In genomic region chr6:56909115-56909907, GRCh38 we compare ENCODE assay signal across 31 cellular contexts. TPM values are rescaled to one million over a fixed set of nuclear protein-coding genes. Genes with fewer than 3 reads are reported as not detected.
DNase-seq lines count a peak whose midpoint lies in the region; ATAC-seq and TF ChIP-seq lines count a peak whose summit lies in the region.
"Had no signal": no experiment of that assay in that cellular context is flagged by ENCODE, and none has a peak within 500 bp of the region (broad histone marks: within the 10 kb centered on the region; RNA-seq: fewer than 3 reads in every experiment).

No MANE protein-coding gene starts in this region.

- H3K27ac ChIP-seq in SK-N-SH (ENCODE audit: low read depth in 2 of 2, low read length in 1 of 2), result no peak overlapping the region
- peak overlapping the region; percentile 19; the same call in 1 of the 2 replicates for H3K27ac ChIP-seq in PC-3 (ENCODE audit: low read length)
- no peak overlapping the region for H3K27ac ChIP-seq in brain microvascular endothelial cell
- H3K27ac ChIP-seq: 22Rv1, breast epithelium, sigmoid colon, testis had no signal

- in situ Hi-C loops in brain microvascular endothelial cell (cut with HindIII; ENCODE audit: low pct_ligation_motif_present, low sequenced_read_pairs), result no loop called here

- H3K27me3 ChIP-seq in SK-N-SH (ENCODE audit: insufficient read depth) (no peaks in the 10 kb centered on the region), PC-3 (ENCODE audit: low read length) (no peaks in the 10 kb centered on the region), brain microvascular endothelial cell (replicated peaks) (no peaks in the 10 kb centered on the region)
- H3K27me3 ChIP-seq: breast epithelium, sigmoid colon, testis had no signal

- peaks cover 28% of the 10 kb centered on the region for H3K27me3 Mint-ChIP-seq in T-helper 17 cell

- H3K4me2 ChIP-seq in SK-N-SH (no peak overlapping the region), PC-3 (ENCODE audit: low read length) (no peak overlapping the region)

- TF ChIP-seq RAD21 in SK-N-SH (IDR thresholded peaks at IDR 0.05; ENCODE audit: low read length), result no peak

- no peak overlapping the region for H3K9ac ChIP-seq in SK-N-SH
- H3K9ac ChIP-seq in PC-3 (ENCODE audit: low read length), result no peak overlapping the region

- POLR2A ChIA-PET in SK-N-SH (lab: Yijun Ruan, JAX), result no interaction called here
- POLR2A ChIA-PET in PC-3 (lab: Charles Lee; ENCODE audit: unreplicated experiment), result no interaction called here

- peaks cover 33% of the 10 kb centered on the region for H3K79me2 ChIP-seq in SK-N-SH (ENCODE audit: insufficient read depth)
- H3K79me2 ChIP-seq in PC-3 (ENCODE audit: low read length), result no peaks in the 10 kb centered on the region

- no peak for DNase-seq in SK-N-SH
- peak; percentile 77 for DNase-seq in PC-3
- peak; percentile 39 for DNase-seq in fibroblast of mammary gland (ENCODE audit: low read depth)
- no peak for DNase-seq in hepatic stellate cell (ENCODE audit: low spot score)
- DNase-seq in brain microvascular endothelial cell, result no peak
- DNase-seq in T-helper 17 cell, result no peak
- DNase-seq: activated CD4-positive, alpha-beta T cell treated with anti-CD3 and anti-CD28 coated beads, Interleukin-2, amount 10 ng/mL, durations not matched to agents 7 days and 5 days; activated naive CD4-positive, alpha-beta T cell; activated T-cell treated with anti-CD3 and anti-CD28 coated beads, Interleukin-2, amount 50 U/mL, for 4 hours; CD4-positive, CD25-positive, alpha-beta regulatory T cell; erythroblast; H7; left colon; NCI-H1048; NCI-H1694; NCI-H2171; NCI-H524 treated with DMSO at 0.1 percent for 48 hours; NK-92 treated with Interleukin-12 subunit alpha and Interleukin-12 subunit beta, amount 100 ng/mL, for 24 hours; SHP77 treated with DMSO at 0.1 percent for 48 hours; sigmoid colon; stimulated activated naive CD4-positive, alpha-beta T cell treated with Interleukin-2 at 50 U/mL for 16 hours; SW 1271; T1000; testis had no signal

- no peaks in the 10 kb centered on the region for H3K4me1 Mint-ChIP-seq in T-helper 17 cell
- H3K4me1 Mint-ChIP-seq: activated CD4-positive, alpha-beta T cell treated with anti-CD3 and anti-CD28 coated beads, Interleukin-2, amount 10 ng/mL, durations not matched to agents 7 days and 5 days; CD4-positive, CD25-positive, alpha-beta regulatory T cell; memory B cell had no signal

- H3K4me3 ChIP-seq in SK-N-SH (ENCODE audit: low read depth in 2 of 2, low read length in 1 of 2), result no peak overlapping the region
- H3K4me3 ChIP-seq in PC-3 (ENCODE audit: low read length), result no peak overlapping the region
- H3K4me3 ChIP-seq in fibroblast of mammary gland (ENCODE audit: control insufficient read depth, low read depth, low read length), result no peak overlapping the region
- no peak overlapping the region for H3K4me3 ChIP-seq in brain microvascular endothelial cell (ENCODE audit: low read depth, low read length)
- H3K4me3 ChIP-seq: breast epithelium, sigmoid colon, testis had no signal

- CTCF ChIA-PET in SK-N-SH (lab: Yijun Ruan, JAX), result interaction anchor here (3.4 kb wide), 1 partner anchor 46 kb away, joined by 18 read pairs; the partner anchor contains the start of gene BEND6
- CTCF ChIA-PET in PC-3 (lab: Charles Lee), result no interaction called here

- no peak overlapping the region for H2AFZ ChIP-seq in SK-N-SH (ENCODE audit: low read depth)
- no peak overlapping the region for H2AFZ ChIP-seq in PC-3 (ENCODE audit: low read length)

- TF ChIP-seq CTCF in SK-N-SH (IDR thresholded peaks at IDR 0.05), result no peak
- TF ChIP-seq CTCF in PC-3 (conservative IDR thresholded peaks at IDR 0.05; ENCODE audit: low read depth, low read length), result no peak
- TF ChIP-seq CTCF in fibroblast of mammary gland (conservative IDR thresholded peaks at IDR 0.05; ENCODE audit: control insufficient read depth, insufficient read depth, low read depth, low read length), result no peak
- no peak for TF ChIP-seq CTCF in brain microvascular endothelial cell (IDR thresholded peaks at IDR 0.05; ENCODE audit: low read depth, low read length, missing control alignments)

- no peak for TF ChIP-seq EP300 in SK-N-SH (IDR thresholded peaks at IDR 0.05; ENCODE audit: borderline replicate concordance in 1 of 2, low read depth in 1 of 2, low read length in 1 of 2)

- H4K20me1 ChIP-seq in SK-N-SH (ENCODE audit: insufficient read depth) (no peaks in the 10 kb centered on the region), PC-3 (ENCODE audit: low read length) (no peaks in the 10 kb centered on the region)

- ATAC-seq in SK-N-SH treated with all-trans-retinoic acid at 6 μM for 48 hours (no peak), PC-3 (peak; percentile 80), GM19467 (IDR thresholded peaks at IDR 0.05; ENCODE audit: unreplicated experiment) (no peak), T-helper 17 cell (no peak)
- ATAC-seq: activated T-cell treated with anti-CD3 and anti-CD28 coated beads, Interleukin-2, amount 50 U/mL, for 4 hours; left colon; WTC11 had no signal

- H3K27ac Mint-ChIP-seq in T-helper 17 cell, result no peak overlapping the region
- H3K27ac Mint-ChIP-seq: activated CD4-positive, alpha-beta T cell treated with anti-CD3 and anti-CD28 coated beads, Interleukin-2, amount 10 ng/mL, durations not matched to agents 7 days and 5 days; CD4-positive, CD25-positive, alpha-beta regulatory T cell; memory B cell; progenitor cell of endocrine pancreas had no signal

- no peaks in the 10 kb centered on the region for H3K9me3 ChIP-seq in SK-N-SH
- no peaks in the 10 kb centered on the region for H3K9me3 ChIP-seq in PC-3 (ENCODE audit: low read length)
- H3K9me3 ChIP-seq in T-helper 17 cell (ENCODE audit: control insufficient read depth, low read length, poor library complexity, severe bottlenecking), result no peaks in the 10 kb centered on the region
- H3K9me3 ChIP-seq: breast epithelium, sigmoid colon, testis had no signal

- intact Hi-C loops in PC-3 (cut with micrococcal nuclease), result no loop called here

- H3K9me2 ChIP-seq in SK-N-SH (no peaks in the 10 kb centered on the region), PC-3 (replicated peaks; ENCODE audit: low read length) (no peaks in the 10 kb centered on the region)

- H3F3A ChIP-seq in SK-N-SH (replicated peaks; ENCODE audit: insufficient read depth), result peaks cover 12% of the 10 kb centered on the region
- no peaks in the 10 kb centered on the region for H3F3A ChIP-seq in PC-3 (ENCODE audit: low read length, unreplicated experiment)

- H3K36me3 ChIP-seq in SK-N-SH (replicated peaks in 1 of 2; ENCODE audit: control insufficient read depth in 1 of 2, insufficient read depth in 2 of 2, low read length in 1 of 2) (peaks cover 0 to 4% of the 10 kb centered on the region in 2 experiments), PC-3 (ENCODE audit: low read depth, low read length) (no peaks in the 10 kb centered on the region), brain microvascular endothelial cell (replicated peaks) (no peaks in the 10 kb centered on the region)
- H3K36me3 ChIP-seq: breast epithelium, sigmoid colon had no signal

- 85% methylated on average over 4 of the region's 4 CpGs for WGBS in SK-N-SH (ENCODE audit: low lambda C conversion rate)

- H3K36me3 Mint-ChIP-seq in T-helper 17 cell (ENCODE audit: low read depth), result peaks cover 4% of the 10 kb centered on the region
- H3K36me3 Mint-ChIP-seq: CD4-positive, CD25-positive, alpha-beta regulatory T cell; memory B cell; WTC11 had no signal

- no peak overlapping the region for H3K4me3 Mint-ChIP-seq in T-helper 17 cell
- H3K4me3 Mint-ChIP-seq: activated CD4-positive, alpha-beta T cell treated with anti-CD3 and anti-CD28 coated beads, Interleukin-2, amount 10 ng/mL, durations not matched to agents 7 days and 5 days; activated T-cell treated with anti-CD3 and anti-CD28 coated beads, Interleukin-2, amount 50 U/mL, for 4 hours; CD4-positive, CD25-positive, alpha-beta regulatory T cell; memory B cell; WTC11 had no signal

- H3K4me1 ChIP-seq in SK-N-SH (ENCODE audit: control insufficient read depth in 1 of 2, insufficient read depth in 2 of 2, low read depth in 1 of 2, low read length in 1 of 2) (peaks cover 5 to 14% of the 10 kb centered on the region in 2 experiments; a peak in 3 of 4 replicates), PC-3 (ENCODE audit: insufficient read depth, low read length) (peaks cover 46% of the 10 kb centered on the region)
- H3K4me1 ChIP-seq: breast epithelium, testis had no signal

- no TSS peak for BruUV-seq in PC-3 (replicated peaks; lab: Mats Ljungman, UMichigan)

TF ChIP-seq in SK-N-SH, 30 proteins besides CTCF, POLR2A, EP300 and RAD21:
- no peak for TF ChIP-seq CHD2 (IDR thresholded peaks at IDR 0.05; ENCODE audit: low read length, partially characterized antibody)
- TF ChIP-seq, protein P1, sequence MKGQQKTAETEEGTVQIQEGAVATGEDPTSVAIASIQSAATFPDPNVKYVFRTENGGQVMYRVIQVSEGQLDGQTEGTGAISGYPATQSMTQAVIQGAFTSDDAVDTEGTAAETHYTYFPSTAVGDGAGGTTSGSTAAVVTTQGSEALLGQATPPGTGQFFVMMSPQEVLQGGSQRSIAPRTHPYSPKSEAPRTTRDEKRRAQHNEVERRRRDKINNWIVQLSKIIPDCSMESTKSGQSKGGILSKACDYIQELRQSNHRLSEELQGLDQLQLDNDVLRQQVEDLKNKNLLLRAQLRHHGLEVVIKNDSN (IDR thresholded peaks at IDR 0.05; ENCODE audit: borderline replicate concordance, low read depth), result peak; percentile 34; the same call in 1 of the 2 replicates

TF ChIP-seq in SK-N-SH treated with all-trans-retinoic acid at 6 μM for 48 hours, 23 proteins besides CTCF, POLR2A, EP300 and RAD21:
- TF ChIP-seq RARB (CRISPR knock-in tag; IDR thresholded peaks at IDR 0.05), result no peak
- TF ChIP-seq SNAI2 (CRISPR knock-in tag; IDR thresholded peaks at IDR 0.05), result no peak
- TF ChIP-seq ZFP3 (CRISPR knock-in tag; IDR thresholded peaks at IDR 0.05), result no peak
- no peak for TF ChIP-seq ZFP30 (CRISPR knock-in tag; IDR thresholded peaks at IDR 0.05)
- TF ChIP-seq CREB5 (CRISPR knock-in tag; IDR thresholded peaks at IDR 0.05; ENCODE audit: low read depth), result no peak

RNA-seq across cellular contexts. Expression of gene BEND6, which starts 45.6 kb away (rescaled TPM):
- 6.9 and 9.2 TPM in 2 replicates for polyA plus RNA-seq in SK-N-SH (2012; rRNA removed)
- 11.7 and 14.4 TPM in 2 replicates for polyA plus RNA-seq in SK-N-SH (2012; cell fraction: cytosol; rRNA removed)
- 4.1 and 7.0 TPM in 2 replicates for polyA plus RNA-seq in SK-N-SH (2012; cell fraction: nucleus; rRNA removed)
- total RNA-seq in PC-3 (2014; rRNA removed) (0.58 and 1.3 TPM in 2 replicates), T-helper 17 cell (not detected)
- total RNA-seq: activated CD4-positive, alpha-beta T cell treated with anti-CD3 and anti-CD28 coated beads, Interleukin-2, amount 10 ng/mL, durations not matched to agents 7 days and 5 days; CD4-positive, CD25-positive, alpha-beta regulatory T cell had no signal
- polyA plus RNA-seq: CD4-positive, CD25-positive, alpha-beta regulatory T cell had no signal

Comparison
In these comparisons a context has a peak if more than half of its experiments do, and no peak if none do; other contexts are left out.
1. DNase-seq: peak in PC-3 (single experiment) and fibroblast of mammary gland (single experiment); none in SK-N-SH (single experiment), hepatic stellate cell (single experiment), brain microvascular endothelial cell (single experiment) and T-helper 17 cell (0 of 3).